In genomic region chr19:50059045-50059444, GRCh38 we compare ENCODE assay signal across 27 cellular contexts.
"Had no signal": no experiment of that assay in that cellular context is flagged by ENCODE, and none has a peak within 500 bp of the region (broad histone marks: within the 10 kb centered on the region; RNA-seq: fewer than 3 reads in every experiment).

No MANE protein-coding gene starts in this region.

- H3K79me2 ChIP-seq: parathyroid adenoma had no signal

- H3K4me1 Mint-ChIP-seq: immature natural killer cell; mesothelial cell of epicardium; naive B cell; neural crest cell; stimulated activated effector memory CD8-positive, alpha-beta T cell treated with anti-CD3 and anti-CD28 coated beads, Interleukin-12 subunit alpha, Interleukin-12 subunit beta, amount 100 ng/mL, for 72 hours had no signal

- FAIRE-seq: endometrium had no signal

- H3K27me3 ChIP-seq: esophagus squamous epithelium, heart right ventricle, tibial nerve, upper lobe of right lung, uterus had no signal

- H2AFZ ChIP-seq: parathyroid adenoma had no signal

- H3K27ac ChIP-seq: esophagus squamous epithelium, heart right ventricle, parathyroid adenoma, thoracic aorta, tibial nerve, upper lobe of right lung, uterus had no signal

- H3K9me3 Mint-ChIP-seq: effector memory CD8-positive, alpha-beta T cell; natural killer cell treated with Interleukin-12 subunit alpha and Interleukin-12 subunit beta and Interleukin-15 and Interleukin-18, amount 100 ng/mL, for 72 hours; neural crest cell; stimulated activated effector memory CD8-positive, alpha-beta T cell treated with anti-CD3 and anti-CD28 coated beads, Interleukin-12 subunit alpha, Interleukin-12 subunit beta, amount 100 ng/mL, for 72 hours had no signal

- H3K36me3 Mint-ChIP-seq: mesothelial cell of epicardium; natural killer cell treated with Interleukin-12 subunit alpha and Interleukin-12 subunit beta and Interleukin-15 and Interleukin-18, amount 100 ng/mL, for 72 hours; stimulated activated effector memory CD8-positive, alpha-beta T cell treated with anti-CD3 and anti-CD28 coated beads, Interleukin-12 subunit alpha, Interleukin-12 subunit beta, amount 100 ng/mL, for 72 hours had no signal

- H3K27me3 Mint-ChIP-seq: natural killer cell treated with Interleukin-12 subunit alpha and Interleukin-12 subunit beta and Interleukin-15 and Interleukin-18, amount 100 ng/mL, for 72 hours; progenitor cell of endocrine pancreas had no signal

- H3K36me3 ChIP-seq: esophagus squamous epithelium, heart right ventricle, thoracic aorta, tibial nerve, upper lobe of right lung, uterus had no signal

- DNase-seq: cortex of kidney; effector memory CD8-positive, alpha-beta T cell; erythroblast; esophagus squamous epithelium; foreskin melanocyte; glutamatergic neuron; heart right ventricle; hippocampal formation; immature natural killer cell; islet precursor cell; mesenchymal stem cell; mucosa of descending colon; naive B cell; stimulated activated CD4-positive, alpha-beta T cell treated with anti-CD3 and anti-CD28 coated beads, Interleukin-2, amount 100 ng/mL, for 24 hours; stimulated activated CD4-positive, alpha-beta T cell treated with anti-CD3 and anti-CD28 coated beads, Interleukin-4, amount 100 ng/mL, for 24 hours; stimulated activated naive CD4-positive, alpha-beta T cell treated with Interleukin-2 at 50 U/mL for 16 hours; upper lobe of right lung; uterus had no signal

- H3K4me1 ChIP-seq: esophagus squamous epithelium, heart right ventricle, parathyroid adenoma, tibial nerve, upper lobe of right lung, uterus had no signal

- H3K4me3 Mint-ChIP-seq: effector memory CD8-positive, alpha-beta T cell; immature natural killer cell; mesothelial cell of epicardium; naive B cell; natural killer cell treated with Interleukin-12 subunit alpha and Interleukin-12 subunit beta and Interleukin-15 and Interleukin-18, amount 100 ng/mL, for 72 hours; neural crest cell; stimulated activated effector memory CD8-positive, alpha-beta T cell treated with anti-CD3 and anti-CD28 coated beads, Interleukin-12 subunit alpha, Interleukin-12 subunit beta, amount 100 ng/mL, for 72 hours had no signal

- H3K4me3 ChIP-seq: esophagus squamous epithelium, heart right ventricle, mucosa of descending colon, thoracic aorta, tibial nerve, upper lobe of right lung, uterus had no signal

- H3K9ac ChIP-seq: parathyroid adenoma had no signal

- H3K27ac Mint-ChIP-seq: effector memory CD8-positive, alpha-beta T cell; immature natural killer cell; mesothelial cell of epicardium; naive B cell; natural killer cell treated with Interleukin-12 subunit alpha and Interleukin-12 subunit beta and Interleukin-15 and Interleukin-18, amount 100 ng/mL, for 72 hours; progenitor cell of endocrine pancreas; stimulated activated effector memory CD8-positive, alpha-beta T cell treated with anti-CD3 and anti-CD28 coated beads, Interleukin-12 subunit alpha, Interleukin-12 subunit beta, amount 100 ng/mL, for 72 hours had no signal
